In genomic region chr20:62367483-62368302, GRCh38 we compare ENCODE assay signal across 6 cellular contexts. TPM values are rescaled to one million over a fixed set of nuclear protein-coding genes. Genes with fewer than 3 reads are reported as not detected.
DNase-seq lines count a peak whose midpoint lies in the region; ATAC-seq and TF ChIP-seq lines count a peak whose summit lies in the region.

No MANE protein-coding gene starts in this region.

- no peak for ATAC-seq in CD8-positive, alpha-beta T cell

- H3K36me3 Mint-ChIP-seq in CD8-positive, alpha-beta T cell = no peaks in the 10 kb centered on the region

- peaks cover 2% of the 10 kb centered on the region for H3K4me1 Mint-ChIP-seq in CD8-positive, alpha-beta T cell (ENCODE audit: low read depth)

- CTCF ChIA-PET in CD8-positive, alpha-beta T cell (lab: Charles Lee) = interaction anchor here (1.7 kb wide), 1 partner anchor 15 kb away, joined by 8 read pairs; no protein-coding TSS in a partner anchor

- no peaks in the 10 kb centered on the region for H3K36me3 ChIP-seq in CD8-positive, alpha-beta T cell (ENCODE audit: insufficient read depth, low read length)
- no peaks in the 10 kb centered on the region for H3K36me3 ChIP-seq in stomach smooth muscle (ENCODE audit: control insufficient read depth in 2 of 2, insufficient read depth in 2 of 2, low read length in 2 of 2)

- peak overlapping the region; percentile 33 for H3K4me3 ChIP-seq in CD8-positive, alpha-beta T cell (ENCODE audit: low read depth, low read length)
- H3K4me3 ChIP-seq in fibroblast of villous mesenchyme (ENCODE audit: low read depth, low read length) = peak overlapping the region; percentile 44
- peak overlapping the region; percentile 43 to 68 for H3K4me3 ChIP-seq in stomach smooth muscle (ENCODE audit: low read length in 2 of 2)
- H3K4me3 ChIP-seq in lower leg skin (ENCODE audit: low read depth, poor library complexity, severe bottlenecking) = no peak overlapping the region

- H3K27ac ChIP-seq in CD8-positive, alpha-beta T cell (ENCODE audit: low read depth, low read length) = no peak overlapping the region
- peak overlapping the region; percentile 99 for H3K27ac ChIP-seq in stomach smooth muscle (ENCODE audit: low read length)

- H3K9ac ChIP-seq in stomach smooth muscle (ENCODE audit: low read length in 2 of 2) = peak overlapping the region; percentile 21 to 60

- 4 to 14% methylated on average over 11 to 29 of the region's 53 CpGs for WGBS in lower leg skin, 2 donors

- H3K27ac Mint-ChIP-seq in CD8-positive, alpha-beta T cell = no peak overlapping the region

- POLR2A ChIA-PET in CD8-positive, alpha-beta T cell (lab: Charles Lee) = no interaction called here

- TF ChIP-seq CTCF in CD8-positive, alpha-beta T cell (IDR thresholded peaks at IDR 0.05) = no peak
- no peak for TF ChIP-seq CTCF in fibroblast of villous mesenchyme (IDR thresholded peaks at IDR 0.05; ENCODE audit: insufficient read depth, low read depth, low read length)
- no peak for TF ChIP-seq CTCF in lower leg skin (IDR thresholded peaks at IDR 0.05)

- peaks cover 25% of the 10 kb centered on the region for H3K27me3 ChIP-seq in CD8-positive, alpha-beta T cell (ENCODE audit: insufficient read depth, low read length)
- no peaks in the 10 kb centered on the region for H3K27me3 ChIP-seq in stomach smooth muscle (ENCODE audit: control insufficient read depth in 1 of 2, insufficient read depth in 2 of 2, low read length in 2 of 2)

- no peaks in the 10 kb centered on the region for H3K9me3 ChIP-seq in CD8-positive, alpha-beta T cell (ENCODE audit: low read length)
- H3K9me3 ChIP-seq in stomach smooth muscle (ENCODE audit: control insufficient read depth in 2 of 2, low read length in 2 of 2) = no peaks in the 10 kb centered on the region

- DNase-seq in CD8-positive, alpha-beta T cell = no peak
- DNase-seq in NCI-H510A treated with DMSO at 0.1 percent for 48 hours (lab: John Stamatoyannopoulos, UW) (peak; percentile 49), fibroblast of villous mesenchyme (ENCODE audit: low read depth) (no peak), lower leg skin (ENCODE audit: low spot score in 2 of 2) (no peak)
- no peak for DNase-seq in activated effector memory CD4-positive, alpha-beta T cell treated with anti-CD3 and anti-CD28 coated beads, Interleukin-2, amount 50 U/mL, for 16 hours

- H3K27me3 Mint-ChIP-seq in CD8-positive, alpha-beta T cell (ENCODE audit: low read depth) = peaks cover 29% of the 10 kb centered on the region

- peak overlapping the region; percentile 63 for H3K4me3 Mint-ChIP-seq in CD8-positive, alpha-beta T cell

- no peaks in the 10 kb centered on the region for H3K9me3 Mint-ChIP-seq in CD8-positive, alpha-beta T cell

- H3K4me1 ChIP-seq in CD8-positive, alpha-beta T cell (ENCODE audit: insufficient read depth, low read length) = peaks cover 17% of the 10 kb centered on the region
- peaks cover 88% of the 10 kb centered on the region for H3K4me1 ChIP-seq in stomach smooth muscle (ENCODE audit: control insufficient read depth, insufficient read depth, low read length)

- no peak for TF ChIP-seq POLR2A in lower leg skin (IDR thresholded peaks at IDR 0.05)

- intact Hi-C loops in CD8-positive, alpha-beta T cell (cut with DNase I, micrococcal nuclease) = no loop called here
- intact Hi-C loops in lower leg skin (cut with DNase I; ENCODE audit: low total_unique reads) = loop anchor here (10.0 kb wide), 1 partner anchor 53 kb away; no protein-coding TSS in a partner anchor

RNA-seq across cellular contexts. Expression of gene LAMA5, which starts 0.6 kb away (rescaled TPM):
- total RNA-seq in CD8-positive, alpha-beta T cell = 1 to 10 TPM in 1 of 2 experiments, under 1 TPM in 1; 0.28 to 1.1 TPM
- total RNA-seq in fibroblast of villous mesenchyme (35.1 and 55.3 TPM in 2 replicates), lower leg skin (100 to 1,000 TPM; 164 to 427 (median 196) TPM)

RNA-seq across cellular contexts. Expression of gene RPS21, which starts 19.2 kb away (rescaled TPM):
- total RNA-seq in CD8-positive, alpha-beta T cell = 1,000 to 10,000 TPM; 3,441 to 3,445 TPM
- total RNA-seq in fibroblast of villous mesenchyme (357 and 457 TPM in 2 replicates), lower leg skin (1,000 to 10,000 TPM; 1,664 to 5,734 (median 2,155) TPM)

RNA-seq across cellular contexts. Expression of gene CABLES2, which starts 39.4 kb away (rescaled TPM):
- total RNA-seq in CD8-positive, alpha-beta T cell = 1 to 10 TPM; 4.5 to 5.1 TPM
- 1.7 and 1.9 TPM in 2 replicates for total RNA-seq in fibroblast of villous mesenchyme
- total RNA-seq in lower leg skin = 1 to 10 TPM; 2.8 to 5.3 (median 3.7) TPM

RNA-seq across cellular contexts. Expression of gene RBBP8NL, which starts 59.6 kb away (rescaled TPM):
- not detected for total RNA-seq in CD8-positive, alpha-beta T cell
- total RNA-seq in fibroblast of villous mesenchyme (not detected in 2 replicates), lower leg skin (1 to 10 TPM; 4.3 to 8.5 (median 6.3) TPM)

Comparison
In these comparisons a context has a peak if more than half of its experiments do, and no peak if none do; other contexts are left out.
1. RNA of gene LAMA5, which starts 0.6 kb away (total RNA-seq): 164 to 427 TPM in lower leg skin and 35.1 to 55.3 TPM in fibroblast of villous mesenchyme; 0.28 to 1.1 TPM in CD8-positive, alpha-beta T cell; every median in the first group is over 10 times any median in the second.